ENCODE assay signal across 12 cellular contexts in genomic region chr12:32437095-32437515, GRCh38. TPM values are rescaled to one million over a fixed set of nuclear protein-coding genes. Genes with fewer than 3 reads are reported as not detected.
DNase-seq lines count a peak whose midpoint lies in the region; ATAC-seq and TF ChIP-seq lines count a peak whose summit lies in the region.
"Had no signal": no experiment of that assay in that cellular context is flagged by ENCODE, and none has a peak within 500 bp of the region (broad histone marks: within the 10 kb centered on the region; RNA-seq: fewer than 3 reads in every experiment).

No MANE protein-coding gene starts in this region.

- no peaks in the 10 kb centered on the region for H3K36me3 ChIP-seq in MG63
- H3K36me3 ChIP-seq: right lobe of liver had no signal

- peaks cover 24% of the 10 kb centered on the region for H3K4me1 Mint-ChIP-seq in endothelial cell (ENCODE audit: unreplicated experiment)
- peaks cover 38% of the 10 kb centered on the region for H3K4me1 Mint-ChIP-seq in mesothelial cell of epicardium

- CTCF ChIA-PET in HEK293T (lab: Yijun Ruan, JAX): no interaction called here

- H3K27me3 Mint-ChIP-seq in endothelial cell (ENCODE audit: unreplicated experiment): peaks cover 4% of the 10 kb centered on the region
- H3K27me3 Mint-ChIP-seq in mesothelial cell of epicardium (ENCODE audit: low read depth): no peaks in the 10 kb centered on the region

- H3K27me3 ChIP-seq in MG63: no peaks in the 10 kb centered on the region
- H3K27me3 ChIP-seq: right lobe of liver had no signal

- H3K9me3 ChIP-seq in MG63: no peaks in the 10 kb centered on the region
- H3K9me3 ChIP-seq: right lobe of liver had no signal

- ATAC-seq in GM21528 (IDR thresholded peaks at IDR 0.05; ENCODE audit: low FRiP score, unreplicated experiment): no peak
- ATAC-seq: left ventricle myocardium superior had no signal

- POLR2A ChIA-PET in HEK293T (lab: Yijun Ruan, JAX): no interaction called here

- TF ChIP-seq CTCF in C4-2B (conservative IDR thresholded peaks at IDR 0.05): no peak
- TF ChIP-seq CTCF in endothelial cell (IDR thresholded peaks at IDR 0.05; ENCODE audit: unreplicated experiment): no peak
- no peak for TF ChIP-seq CTCF in mesothelial cell of epicardium (IDR thresholded peaks at IDR 0.05; ENCODE audit: unreplicated experiment)

- no peaks in the 10 kb centered on the region for H3K36me3 Mint-ChIP-seq in endothelial cell (ENCODE audit: low read depth, unreplicated experiment)
- H3K36me3 Mint-ChIP-seq in mesothelial cell of epicardium: peaks cover 1% of the 10 kb centered on the region

- H3K4me3 ChIP-seq in MG63: no peak overlapping the region
- H3K4me3 ChIP-seq: right lobe of liver had no signal

- H3K4me3 Mint-ChIP-seq in endothelial cell (ENCODE audit: unreplicated experiment): peak overlapping the region; percentile 18
- H3K4me3 Mint-ChIP-seq in mesothelial cell of epicardium: no peak overlapping the region

- H3K27ac Mint-ChIP-seq in endothelial cell (ENCODE audit: unreplicated experiment) (peak overlapping the region; percentile 74), mesothelial cell of epicardium (peak overlapping the region; percentile 95)

- H3K9me3 Mint-ChIP-seq in endothelial cell (ENCODE audit: unreplicated experiment) (no peaks in the 10 kb centered on the region), mesothelial cell of epicardium (no peaks in the 10 kb centered on the region)

- H3K27ac ChIP-seq in C4-2B: peak overlapping the region; percentile 23; the same call in 1 of the 2 replicates
- H3K27ac ChIP-seq: right lobe of liver had no signal

- DNase-seq in MG63: peak; percentile 66
- no peak for DNase-seq in endothelial cell (ENCODE audit: low spot score)
- no peak for DNase-seq in mesothelial cell of epicardium (ENCODE audit: low spot score in 2 of 2, unreplicated experiment in 2 of 2)
- DNase-seq in activated CD4-positive, alpha-beta T cell treated with anti-CD3 and anti-CD28 coated beads for 4 hours: no peak
- no peak for DNase-seq in HEK293T (ENCODE audit: extremely low spot score)
- DNase-seq in NCI-H1105 (lab: John Stamatoyannopoulos, UW): no peak
- DNase-seq: DND-41, left ventricle myocardium superior, NCI-H526 treated with DMSO at 0.1 percent for 48 hours, right lobe of liver had no signal

TF ChIP-seq in HEK293T, 16 proteins besides CTCF, POLR2A, EP300 and RAD21:
- no peak for TF ChIP-seq SUZ12 (IDR thresholded peaks at IDR 0.05)
- TF ChIP-seq LEF1 (IDR thresholded peaks at IDR 0.05; ENCODE audit: borderline replicate concordance): no peak
- no peak for TF ChIP-seq ARNT (IDR thresholded peaks at IDR 0.05)
- TF ChIP-seq FOXM1 (IDR thresholded peaks at IDR 0.05; ENCODE audit: borderline replicate concordance): no peak
- TF ChIP-seq SP1 (IDR thresholded peaks at IDR 0.05): no peak
- TF ChIP-seq HDGF (IDR thresholded peaks at IDR 0.05; ENCODE audit: borderline replicate concordance): no peak
- no peak for TF ChIP-seq ZNF384 (IDR thresholded peaks at IDR 0.05)
- TF ChIP-seq FOXA1 (IDR thresholded peaks at IDR 0.05): no peak
- TF ChIP-seq L3MBTL2 (conservative IDR thresholded peaks at IDR 0.05): no peak
- TF ChIP-seq PKNOX1 (IDR thresholded peaks at IDR 0.05): no peak
- no peak for TF ChIP-seq ELF4 (IDR thresholded peaks at IDR 0.05)
- no peak for TF ChIP-seq TARDBP (IDR thresholded peaks at IDR 0.05)
TF ChIP-seq in HEK293T: peak in this region for 0.

RNA-seq across cellular contexts. Expression of gene FGD4, which starts 37.7 kb away (rescaled TPM):
- 3.1 and 9.3 TPM in 2 replicates for total RNA-seq in MG63 (2014; rRNA removed; shearing (Covaris generic); ENCODE audit: low replicate concordance)
- total RNA-seq in endothelial cell (ENCODE audit: unreplicated experiment) (17.2 TPM), mesothelial cell of epicardium (12.6 to 13.5 TPM (median 13.4 TPM) in 3 replicates)
